ENCODE assay signal across 11 cellular contexts in genomic region chr20:46215913-46216707, GRCh38.
A peak's percentile ranks its signal among the peaks of the same experiment; 100 is the strongest.
DNase-seq lines count a peak whose midpoint lies in the region; ATAC-seq and TF ChIP-seq lines count a peak whose summit lies in the region.
"Had no signal": no experiment of that assay in that cellular context is flagged by ENCODE, and none has a peak within 500 bp of the region (broad histone marks: within the 10 kb centered on the region; RNA-seq: fewer than 3 reads in every experiment).

No MANE protein-coding gene starts in this region.

- H3K36me3 ChIP-seq in mesenchymal stem cell (ENCODE audit: control insufficient read depth in 1 of 2, insufficient read depth in 2 of 2, low read depth in 1 of 2, low read length in 2 of 2), result no peaks in the 10 kb centered on the region
- H3K36me3 ChIP-seq: Peyer's patch had no signal

- no peaks in the 10 kb centered on the region for H3K79me1 ChIP-seq in mesenchymal stem cell (replicated peaks; ENCODE audit: low read length, poor library complexity, severe bottlenecking)

- H3K36me3 Mint-ChIP-seq in stimulated activated effector memory CD8-positive, alpha-beta T cell treated with anti-CD3 and anti-CD28 coated beads, Interleukin-12 subunit alpha, Interleukin-12 subunit beta, amount 100 ng/mL, for 72 hours, result no peaks in the 10 kb centered on the region
- no peaks in the 10 kb centered on the region for H3K36me3 Mint-ChIP-seq in stimulated activated memory B cell treated with anti-CD40 and anti-IgM and Interleukin-4, amounts not matched to agents 10 μg/mL and 1 μg/mL and 100 μg/mL, for 72 hours

- H4K8ac ChIP-seq in mesenchymal stem cell (ENCODE audit: low read length), result peak overlapping the region; percentile 9

- TF ChIP-seq CTCF in NB4 (IDR thresholded peaks at IDR 0.05; ENCODE audit: low read depth, low read length), result no peak

- H3K27me3 Mint-ChIP-seq in stimulated activated memory B cell treated with anti-CD40 and anti-IgM and Interleukin-4, amounts not matched to agents 10 μg/mL and 1 μg/mL and 100 μg/mL, for 72 hours, result peaks cover 35% of the 10 kb centered on the region

- no peak for TF ChIP-seq POLR2A in NB4 (IDR thresholded peaks at IDR 0.05; ENCODE audit: extremely low read depth, insufficient read length)

- no peak overlapping the region for H3K9ac ChIP-seq in mesenchymal stem cell (ENCODE audit: low read length)

- H3K27me3 ChIP-seq in mesenchymal stem cell (ENCODE audit: control insufficient read depth in 1 of 2, insufficient read depth in 1 of 2, low read length in 2 of 2), result peaks cover 13 to 21% of the 10 kb centered on the region in 2 experiments
- H3K27me3 ChIP-seq: Peyer's patch had no signal

- no peak overlapping the region for H2AK5ac ChIP-seq in mesenchymal stem cell (ENCODE audit: low read length, severe bottlenecking)

- no peak overlapping the region for H2AFZ ChIP-seq in mesenchymal stem cell (ENCODE audit: low read depth, low read length)

- no peak for ATAC-seq in GM19395 (IDR thresholded peaks at IDR 0.05; ENCODE audit: unreplicated experiment)
- no peak for ATAC-seq in stimulated activated effector memory CD8-positive, alpha-beta T cell treated with anti-CD3 and anti-CD28 coated beads, Interleukin-12 subunit alpha, Interleukin-12 subunit beta, amount 100 ng/mL, for 72 hours
- no peak for ATAC-seq in stimulated activated memory B cell treated with anti-CD40 and anti-IgM and Interleukin-4, amounts not matched to agents 10 μg/mL and 1 μg/mL and 100 μg/mL, for 72 hours

- H3K23ac ChIP-seq in mesenchymal stem cell (ENCODE audit: low read length in 2 of 2), result no peak overlapping the region

- H4K91ac ChIP-seq in mesenchymal stem cell (ENCODE audit: low read length), result no peak overlapping the region

- H3K9me3 ChIP-seq in mesenchymal stem cell (ENCODE audit: control insufficient read depth, low read length), result no peaks in the 10 kb centered on the region
- H3K9me3 ChIP-seq: Peyer's patch had no signal

- H3K4me2 ChIP-seq in mesenchymal stem cell (ENCODE audit: low read length, poor library complexity, severe bottlenecking), result no peak overlapping the region

- H2BK5ac ChIP-seq in mesenchymal stem cell (ENCODE audit: low read depth, low read length, poor library complexity, severe bottlenecking), result no peak overlapping the region

- H3K14ac ChIP-seq in mesenchymal stem cell (ENCODE audit: low read length in 2 of 2), result peak overlapping the region in 1 of 2 experiments; percentile 11

- H3K4me3 ChIP-seq in NB4 (ENCODE audit: low read depth, low read length) (no peak overlapping the region), mesenchymal stem cell (ENCODE audit: insufficient read depth in 1 of 2, low read depth in 1 of 2, low read length in 2 of 2) (no peak overlapping the region)
- H3K4me3 ChIP-seq: Peyer's patch had no signal

- peak; percentile 78 for DNase-seq in EH (ENCODE audit: low read depth)
- peak; percentile 97 for DNase-seq in NB4 (ENCODE audit: low read depth)
- DNase-seq in dermis blood vessel endothelial cell, result peak; percentile 32
- DNase-seq in mesenchymal stem cell, result peak; percentile 77
- no peak for DNase-seq in stimulated activated effector memory CD8-positive, alpha-beta T cell treated with anti-CD3 and anti-CD28 coated beads, Interleukin-12 subunit alpha, Interleukin-12 subunit beta, amount 100 ng/mL, for 72 hours (ENCODE audit: low spot score in 2 of 2)
- no peak for DNase-seq in NCI-H146 treated with DMSO at 0.1 percent for 48 hours (lab: John Stamatoyannopoulos, UW; ENCODE audit: unreplicated experiment)
- DNase-seq: DND-41, Peyer's patch had no signal

- H3K4me1 Mint-ChIP-seq in stimulated activated effector memory CD8-positive, alpha-beta T cell treated with anti-CD3 and anti-CD28 coated beads, Interleukin-12 subunit alpha, Interleukin-12 subunit beta, amount 100 ng/mL, for 72 hours, result no peaks in the 10 kb centered on the region
- H3K4me1 Mint-ChIP-seq in stimulated activated memory B cell treated with anti-CD40 and anti-IgM and Interleukin-4, amounts not matched to agents 10 μg/mL and 1 μg/mL and 100 μg/mL, for 72 hours, result no peaks in the 10 kb centered on the region

- no peaks in the 10 kb centered on the region for H3K9me3 Mint-ChIP-seq in stimulated activated effector memory CD8-positive, alpha-beta T cell treated with anti-CD3 and anti-CD28 coated beads, Interleukin-12 subunit alpha, Interleukin-12 subunit beta, amount 100 ng/mL, for 72 hours
- no peaks in the 10 kb centered on the region for H3K9me3 Mint-ChIP-seq in stimulated activated memory B cell treated with anti-CD40 and anti-IgM and Interleukin-4, amounts not matched to agents 10 μg/mL and 1 μg/mL and 100 μg/mL, for 72 hours
- H3K9me3 Mint-ChIP-seq: neural crest cell had no signal

- H3K4me1 ChIP-seq in mesenchymal stem cell (ENCODE audit: control insufficient read depth, insufficient read depth, low read depth, low read length), result peaks cover 10% of the 10 kb centered on the region
- H3K4me1 ChIP-seq: Peyer's patch had no signal

- no peak overlapping the region for H3K27ac ChIP-seq in mesenchymal stem cell (ENCODE audit: low read length, poor library complexity, severe bottlenecking)
- H3K27ac ChIP-seq: Peyer's patch had no signal

- no peak overlapping the region for H3K27ac Mint-ChIP-seq in stimulated activated effector memory CD8-positive, alpha-beta T cell treated with anti-CD3 and anti-CD28 coated beads, Interleukin-12 subunit alpha, Interleukin-12 subunit beta, amount 100 ng/mL, for 72 hours
- no peak overlapping the region for H3K27ac Mint-ChIP-seq in stimulated activated memory B cell treated with anti-CD40 and anti-IgM and Interleukin-4, amounts not matched to agents 10 μg/mL and 1 μg/mL and 100 μg/mL, for 72 hours

- H2BK12ac ChIP-seq in mesenchymal stem cell (ENCODE audit: low read length in 2 of 2), result no peak overlapping the region

- H3K4ac ChIP-seq in mesenchymal stem cell (ENCODE audit: low read depth in 1 of 2, low read length in 2 of 2), result no peak overlapping the region

- 13% methylated on average over 17 of the region's 17 CpGs for WGBS in mesenchymal stem cell

- no peak overlapping the region for H2BK120ac ChIP-seq in mesenchymal stem cell (ENCODE audit: low read depth, low read length)

- H3K18ac ChIP-seq in mesenchymal stem cell (ENCODE audit: low read depth in 1 of 2, low read length in 2 of 2), result no peak overlapping the region

- no peak overlapping the region for H2BK15ac ChIP-seq in mesenchymal stem cell (ENCODE audit: low read depth, poor library complexity, severe bottlenecking)

- no peak overlapping the region for H3K4me3 Mint-ChIP-seq in stimulated activated effector memory CD8-positive, alpha-beta T cell treated with anti-CD3 and anti-CD28 coated beads, Interleukin-12 subunit alpha, Interleukin-12 subunit beta, amount 100 ng/mL, for 72 hours
- H3K4me3 Mint-ChIP-seq in stimulated activated memory B cell treated with anti-CD40 and anti-IgM and Interleukin-4, amounts not matched to agents 10 μg/mL and 1 μg/mL and 100 μg/mL, for 72 hours, result no peak overlapping the region
- H3K4me3 Mint-ChIP-seq: neural crest cell had no signal

Comparison
In these comparisons a context has a peak if more than half of its experiments do, and no peak if none do; other contexts are left out.
1. DNase-seq: peak in EH (single experiment), NB4 (single experiment), dermis blood vessel endothelial cell (single experiment) and mesenchymal stem cell (single experiment); none in stimulated activated effector memory CD8-positive, alpha-beta T cell treated with anti-CD3 and anti-CD28 coated beads, Interleukin-12 subunit alpha, Interleukin-12 subunit beta, amount 100 ng/mL, for 72 hours (0 of 2) and NCI-H146 treated with DMSO at 0.1 percent for 48 hours (single experiment).